ENCODE assay signal across 16 cellular contexts in genomic region chr5:154365823-154366222, GRCh38.
DNase-seq lines count a peak whose midpoint lies in the region; ATAC-seq and TF ChIP-seq lines count a peak whose summit lies in the region.
"Had no signal": no experiment of that assay in that cellular context is flagged by ENCODE, and none has a peak within 500 bp of the region (broad histone marks: within the 10 kb centered on the region; RNA-seq: fewer than 3 reads in every experiment).

No MANE protein-coding gene starts in this region.

- H2AFZ ChIP-seq in smooth muscle cell (ENCODE audit: low read depth): no peak overlapping the region

- no peaks in the 10 kb centered on the region for H3K79me2 ChIP-seq in smooth muscle cell (ENCODE audit: low read depth)

- no peaks in the 10 kb centered on the region for H3K27me3 Mint-ChIP-seq in progenitor cell of endocrine pancreas
- H3K27me3 Mint-ChIP-seq: T-helper 17 cell had no signal

- H3K36me3 Mint-ChIP-seq in progenitor cell of endocrine pancreas (ENCODE audit: insufficient read depth): no peaks in the 10 kb centered on the region
- H3K36me3 Mint-ChIP-seq: WTC11 had no signal

- H3K4me2 ChIP-seq in smooth muscle cell: no peak overlapping the region

- H3K27ac ChIP-seq in right cardiac atrium (ENCODE audit: low read length) (no peak overlapping the region), right atrium auricular region (peak overlapping the region in 1 of 2 donors; percentile 59), RWPE2 (ENCODE audit: poor library complexity, severe bottlenecking) (peak overlapping the region; percentile 96), smooth muscle cell (ENCODE audit: low read depth) (peak overlapping the region; percentile 66)
- H3K27ac ChIP-seq: esophagus squamous epithelium, suprapubic skin had no signal

- no peak overlapping the region for H3K27ac Mint-ChIP-seq in progenitor cell of endocrine pancreas
- H3K27ac Mint-ChIP-seq: WTC11 had no signal

- H3K36me3 ChIP-seq in right atrium auricular region: no peaks in the 10 kb centered on the region
- H3K36me3 ChIP-seq in RWPE2 (ENCODE audit: low read depth): no peaks in the 10 kb centered on the region
- no peaks in the 10 kb centered on the region for H3K36me3 ChIP-seq in smooth muscle cell (ENCODE audit: low read depth)
- H3K36me3 ChIP-seq: esophagus squamous epithelium, sigmoid colon, suprapubic skin had no signal

- intact Hi-C loops in right cardiac atrium (cut with DNase I): loop anchor here in 1 of 4 donors (2.0 kb wide), 1 partner anchor 73 kb away; no protein-coding TSS in a partner anchor

- peaks cover 14% of the 10 kb centered on the region for H3K4me1 Mint-ChIP-seq in progenitor cell of endocrine pancreas (ENCODE audit: low read depth)

- peak; percentile 27 to 52 for ATAC-seq in right cardiac atrium
- ATAC-seq in RWPE2 (ENCODE audit: low read depth): no peak
- no peak for ATAC-seq in HG03108 (IDR thresholded peaks at IDR 0.05; ENCODE audit: unreplicated experiment)
- ATAC-seq: T-helper 17 cell, WTC11 had no signal

- H3F3A ChIP-seq in smooth muscle cell (ENCODE audit: low read depth): peaks cover 13% of the 10 kb centered on the region

- H4K20me1 ChIP-seq in smooth muscle cell (ENCODE audit: low read depth): no peaks in the 10 kb centered on the region

- no peaks in the 10 kb centered on the region for H3K9me3 ChIP-seq in right cardiac atrium (ENCODE audit: control insufficient read depth, low read length)
- no peaks in the 10 kb centered on the region for H3K9me3 ChIP-seq in right atrium auricular region
- no peaks in the 10 kb centered on the region for H3K9me3 ChIP-seq in RWPE2 (ENCODE audit: severe bottlenecking)
- no peaks in the 10 kb centered on the region for H3K9me3 ChIP-seq in smooth muscle cell (replicated peaks; ENCODE audit: low read depth)
- H3K9me3 ChIP-seq: esophagus squamous epithelium, sigmoid colon, suprapubic skin had no signal

- H3K9ac ChIP-seq in smooth muscle cell (ENCODE audit: low read depth): no peak overlapping the region

- H3K4me1 ChIP-seq in right cardiac atrium (ENCODE audit: control insufficient read depth, insufficient read depth, low read length) (peaks cover 8% of the 10 kb centered on the region), right atrium auricular region (peaks cover 0 to 60% of the 10 kb centered on the region in 2 donors), RWPE2 (ENCODE audit: insufficient read depth, poor library complexity, severe bottlenecking) (peaks cover 61% of the 10 kb centered on the region), smooth muscle cell (ENCODE audit: low read depth) (peaks cover 18% of the 10 kb centered on the region)

- no peak for TF ChIP-seq CTCF in right atrium auricular region (IDR thresholded peaks at IDR 0.05)
- TF ChIP-seq CTCF in RWPE2 (IDR thresholded peaks at IDR 0.05; ENCODE audit: poor library complexity, severe bottlenecking): no peak
- TF ChIP-seq CTCF in smooth muscle cell (IDR thresholded peaks at IDR 0.05; ENCODE audit: borderline replicate concordance, insufficient read depth, poor library complexity, severe bottlenecking): no peak
- no peak for TF ChIP-seq CTCF in progenitor cell of endocrine pancreas (IDR thresholded peaks at IDR 0.05; ENCODE audit: unreplicated experiment)

- no peak overlapping the region for H3K4me3 Mint-ChIP-seq in progenitor cell of endocrine pancreas (ENCODE audit: low read depth)
- H3K4me3 Mint-ChIP-seq: T-helper 17 cell, WTC11 had no signal

- DNase-seq in right cardiac atrium (no peak), right atrium auricular region (ENCODE audit: low spot score) (no peak), RWPE2 (ENCODE audit: low spot score) (no peak), erythroblast (lab: John Stamatoyannopoulos, UW) (peak; percentile 16 to 20), smooth muscle cell (lab: John Stamatoyannopoulos, UW; ENCODE audit: unreplicated experiment) (no peak), NCI-H2196 treated with DMSO at 0.1 percent for 48 hours (lab: John Stamatoyannopoulos, UW; ENCODE audit: unreplicated experiment) (no peak), progenitor cell of endocrine pancreas (ENCODE audit: low spot score, unreplicated experiment) (no peak)
- DNase-seq: esophagus squamous epithelium; nucleus accumbens; stimulated activated CD4-positive, alpha-beta T cell treated with anti-CD3 and anti-CD28 coated beads, Interleukin-4, amount 100 ng/mL, for 24 hours; stimulated activated CD8-positive, alpha-beta memory T cell treated with anti-CD3 and anti-CD28 coated beads, Interleukin-4, amount 100 ng/mL, for 48 hours; T-helper 17 cell had no signal

- H3K27me3 ChIP-seq in right cardiac atrium (ENCODE audit: control insufficient read depth, insufficient read depth): no peaks in the 10 kb centered on the region
- no peaks in the 10 kb centered on the region for H3K27me3 ChIP-seq in right atrium auricular region
- no peaks in the 10 kb centered on the region for H3K27me3 ChIP-seq in RWPE2 (ENCODE audit: insufficient read depth, poor library complexity, severe bottlenecking)
- no peaks in the 10 kb centered on the region for H3K27me3 ChIP-seq in smooth muscle cell (ENCODE audit: low read depth)
- H3K27me3 ChIP-seq: esophagus squamous epithelium, sigmoid colon, suprapubic skin had no signal

- WGBS in right cardiac atrium: 19% methylated on average over 1 of the region's 1 CpG
- WGBS in smooth muscle cell (ENCODE audit: low lambda C conversion rate): 21% methylated on average over 1 of the region's 1 CpG

- H3K4me3 ChIP-seq in right cardiac atrium (ENCODE audit: low read length) (no peak overlapping the region), right atrium auricular region (no peak overlapping the region), RWPE2 (ENCODE audit: severe bottlenecking) (no peak overlapping the region), smooth muscle cell (no peak overlapping the region)
- H3K4me3 ChIP-seq: esophagus squamous epithelium, sigmoid colon, suprapubic skin had no signal

- H3K9me3 Mint-ChIP-seq in progenitor cell of endocrine pancreas (ENCODE audit: low read depth): no peaks in the 10 kb centered on the region
- H3K9me3 Mint-ChIP-seq: WTC11 had no signal

- TF ChIP-seq POLR2A in erythroblast (IDR thresholded peaks at IDR 0.05; ENCODE audit: low read length): no peak

Comparison
In these comparisons a context has a peak if more than half of its experiments do, and no peak if none do; other contexts are left out.
1. ATAC-seq: peak in right cardiac atrium (2 of 2); none in RWPE2 (single experiment) and HG03108 (single experiment).
2. DNase-seq: peak in erythroblast (2 of 2); none in right cardiac atrium (0 of 3), right atrium auricular region (single experiment), RWPE2 (single experiment), smooth muscle cell (single experiment), NCI-H2196 treated with DMSO at 0.1 percent for 48 hours (single experiment) and progenitor cell of endocrine pancreas (single experiment).